In the genomic region with DNA sequence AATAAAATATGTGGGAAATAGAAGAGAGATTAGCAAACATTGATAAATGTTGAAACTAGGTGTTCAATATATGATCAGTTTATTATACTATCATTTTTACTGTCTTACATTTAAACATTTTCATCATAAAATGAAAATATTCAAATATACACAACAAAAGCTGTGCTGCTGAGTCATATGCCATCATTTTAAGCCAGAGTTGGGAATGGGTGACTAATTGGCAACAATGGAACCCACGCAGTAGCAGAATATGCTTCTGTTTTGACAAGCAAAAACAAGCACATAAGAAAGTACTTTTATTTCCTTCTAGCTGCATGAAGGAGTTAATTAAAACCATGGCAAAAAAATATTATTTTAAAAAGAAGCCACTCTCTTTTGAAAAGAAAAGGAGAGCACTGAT, we compare ENCODE assay signal across 17 cellular contexts.
DNase-seq lines count a peak whose midpoint lies in the region; ATAC-seq and TF ChIP-seq lines count a peak whose summit lies in the region.
"Had no signal": no experiment of that assay in that cellular context is flagged by ENCODE, and none has a peak within 500 bp of the region (broad histone marks: within the 10 kb centered on the region; RNA-seq: fewer than 3 reads in every experiment).

No MANE protein-coding gene starts in this region.

- WGBS in mammary epithelial cell (ENCODE audit: low coverage, missing lambda C conversion rate) = 7% methylated on average over 1 of the region's 1 CpG

- H3K36me3 ChIP-seq in A673 (ENCODE audit: insufficient read depth, low read length, poor library complexity, severe bottlenecking) (no peaks in the 10 kb centered on the region), mammary epithelial cell (ENCODE audit: insufficient read depth, low read length) (no peaks in the 10 kb centered on the region)
- H3K36me3 ChIP-seq: left ventricle myocardium inferior had no signal

- no peaks in the 10 kb centered on the region for H3K27me3 ChIP-seq in A673 (replicated peaks; ENCODE audit: insufficient read depth, low read depth, low read length, poor library complexity)
- no peaks in the 10 kb centered on the region for H3K27me3 ChIP-seq in mammary epithelial cell (ENCODE audit: insufficient read depth, low read length)

- no peak overlapping the region for H3K9ac ChIP-seq in mammary epithelial cell (ENCODE audit: insufficient read depth, low read length)

- H3K4me1 ChIP-seq in A673 (ENCODE audit: insufficient read depth, low read length, poor library complexity, severe bottlenecking) = no peaks in the 10 kb centered on the region
- peaks cover 35% of the 10 kb centered on the region for H3K4me1 ChIP-seq in mammary epithelial cell (ENCODE audit: insufficient read depth, low read length)
- H3K4me1 ChIP-seq: A549, left ventricle myocardium inferior had no signal

- no peaks in the 10 kb centered on the region for H3K9me3 ChIP-seq in A673 (ENCODE audit: low read depth, low read length, poor library complexity, severe bottlenecking)
- peaks cover 2% of the 10 kb centered on the region for H3K9me3 ChIP-seq in mammary epithelial cell (replicated peaks; ENCODE audit: insufficient read depth, low read length)

- BruUV-seq in A673 (replicated peaks; lab: Mats Ljungman, UMichigan) (no TSS peak), mammary epithelial cell (replicated peaks; lab: Mats Ljungman, UMichigan) (no TSS peak)

- H3K27ac ChIP-seq in A673 (ENCODE audit: low read depth, low read length, poor library complexity, severe bottlenecking) (no peak overlapping the region), mammary epithelial cell (ENCODE audit: insufficient read depth, low read depth, low read length) (peak overlapping the region; percentile 70)
- H3K27ac ChIP-seq: A549, left ventricle myocardium inferior had no signal

- peak overlapping the region; percentile 75 for H3K4me2 ChIP-seq in mammary epithelial cell (ENCODE audit: insufficient read depth, low read depth, low read length)
- H3K4me2 ChIP-seq: A549 had no signal

- DNase-seq in A673 (ENCODE audit: low spot score) (peak; percentile 2), LHCN-M2 (ENCODE audit: low read depth) (peak; percentile 71), mammary epithelial cell (peak; percentile 75), iris pigment epithelial cell (ENCODE audit: low read depth) (peak; percentile 79), cerebellar cortex (ENCODE audit: low spot score) (no peak)
- no peak for DNase-seq in activated CD8-positive, alpha-beta memory T cell treated with anti-CD3 and anti-CD28 coated beads, Interleukin-2, amount 50 U/mL, for 4 hours
- no peak for DNase-seq in stimulated activated naive CD8-positive, alpha-beta T cell treated with anti-CD3 and anti-CD28 coated beads, Interleukin-15, Interleukin-2, amounts not matched to agents 100 U/mL and 50 U/mL, for 24 hours
- DNase-seq: COR-L47; endodermal cell; GOT3; left ventricle myocardium inferior; NCI-H1092; stimulated activated CD4-positive, alpha-beta T cell treated with anti-CD3 and anti-CD28 coated beads, Interleukin-4, amount 100 ng/mL, for 4 hours had no signal

- no peaks in the 10 kb centered on the region for H4K20me1 ChIP-seq in mammary epithelial cell (ENCODE audit: insufficient read depth, low read length)

- CTCF ChIA-PET in A673 (lab: Charles Lee) (no interaction called here), mammary epithelial cell (lab: Charles Lee; ENCODE audit: low non-redundant PET) (no interaction called here)

- POLR2A ChIA-PET in A673 (lab: Charles Lee; ENCODE audit: low non-redundant PET) = no interaction called here

- no peak overlapping the region for H3K4me3 ChIP-seq in A673 (ENCODE audit: low read depth, low read length, poor library complexity, severe bottlenecking)
- H3K4me3 ChIP-seq in mammary epithelial cell (replicated peaks in 1 of 3; ENCODE audit: insufficient read depth in 1 of 3, low read depth in 2 of 3, low read length in 3 of 3) = no peak overlapping the region
- H3K4me3 ChIP-seq: A549, left ventricle myocardium inferior had no signal

- dilution Hi-C loops in mammary epithelial cell (cut with HindIII; ENCODE audit: low sequenced_read_pairs) = no loop called here

- no peaks in the 10 kb centered on the region for H3K79me2 ChIP-seq in mammary epithelial cell (ENCODE audit: insufficient read depth, low read length)

- ATAC-seq in GM18873 (IDR thresholded peaks at IDR 0.05; ENCODE audit: low FRiP score, unreplicated experiment) = no peak
- ATAC-seq in stimulated activated naive CD8-positive, alpha-beta T cell treated with anti-CD3 and anti-CD28 coated beads, Interleukin-15, Interleukin-2, amounts not matched to agents 100 U/mL and 50 U/mL, for 24 hours = no peak
- ATAC-seq: A549; natural killer cell treated with Interleukin-12 subunit alpha and Interleukin-12 subunit beta and Interleukin-15 and Interleukin-18, amount 100 ng/mL, for 72 hours; SK-N-SH treated with all-trans-retinoic acid at 6 μM for 48 hours had no signal

- no peak for TF ChIP-seq CTCF in A673 (conservative IDR thresholded peaks at IDR 0.05; ENCODE audit: low read depth, low read length)
- no peak for TF ChIP-seq CTCF in mammary epithelial cell (conservative IDR thresholded peaks at IDR 0.05 in 1 of 2, IDR thresholded peaks at IDR 0.05 in 1 of 2; ENCODE audit: extremely low read depth in 1 of 2, insufficient read depth in 1 of 2, low read depth in 1 of 2, low read length in 2 of 2)

- in situ Hi-C loops in mammary epithelial cell (cut with MboI; ENCODE audit: low sequenced_read_pairs in 2 of 2) = no loop called here

- intact Hi-C loops in A673 (cut with micrococcal nuclease; ENCODE audit: unreplicated experiment) (no loop called here), mammary epithelial cell (cut with micrococcal nuclease) (no loop called here)

- no peak overlapping the region for H2AFZ ChIP-seq in mammary epithelial cell (ENCODE audit: low read depth, low read length)

Comparison
In these comparisons a context has a peak if more than half of its experiments do, and no peak if none do; other contexts are left out.
1. DNase-seq: peak in A673 (single experiment), LHCN-M2 (single experiment), mammary epithelial cell (single experiment) and iris pigment epithelial cell (single experiment); none in activated CD8-positive, alpha-beta memory T cell treated with anti-CD3 and anti-CD28 coated beads, Interleukin-2, amount 50 U/mL, for 4 hours (single experiment), cerebellar cortex (single experiment) and stimulated activated naive CD8-positive, alpha-beta T cell treated with anti-CD3 and anti-CD28 coated beads, Interleukin-15, Interleukin-2, amounts not matched to agents 100 U/mL and 50 U/mL, for 24 hours (single experiment).